In the genomic region with DNA sequence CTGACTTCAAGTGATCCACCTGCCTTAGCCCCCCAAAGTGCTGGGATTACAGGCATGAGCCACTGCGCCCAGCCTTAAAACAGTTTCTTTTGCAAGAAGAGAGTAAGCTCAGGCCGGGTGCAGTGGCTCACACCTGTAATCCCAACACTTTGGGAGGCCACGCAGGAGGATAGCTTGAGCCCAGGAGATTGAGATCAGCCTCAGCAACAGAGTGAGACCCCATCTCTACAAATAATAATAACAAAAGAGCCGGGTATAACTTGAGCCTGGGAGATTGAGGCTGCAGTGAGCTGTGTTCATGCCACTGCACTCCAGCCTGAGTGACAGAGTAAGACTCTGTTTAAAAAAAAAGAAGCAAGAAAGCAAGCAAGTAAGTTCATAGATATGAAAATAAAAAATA, we compare ENCODE assay signal across 1 cellular context.
A peak's percentile ranks its signal among the peaks of the same experiment; 100 is the strongest.
TF ChIP-seq lines count a peak whose summit lies in the region.

No MANE protein-coding gene starts in this region.

TF ChIP-seq in WTC11, 78 proteins besides CTCF, POLR2A, EP300 and RAD21:
- TF ChIP-seq ZNF396 (CRISPR knock-in tag; IDR thresholded peaks at IDR 0.05; ENCODE audit: borderline replicate concordance): peak; percentile 28; the same call in 1 of the 2 replicates
- TF ChIP-seq, protein P1, sequence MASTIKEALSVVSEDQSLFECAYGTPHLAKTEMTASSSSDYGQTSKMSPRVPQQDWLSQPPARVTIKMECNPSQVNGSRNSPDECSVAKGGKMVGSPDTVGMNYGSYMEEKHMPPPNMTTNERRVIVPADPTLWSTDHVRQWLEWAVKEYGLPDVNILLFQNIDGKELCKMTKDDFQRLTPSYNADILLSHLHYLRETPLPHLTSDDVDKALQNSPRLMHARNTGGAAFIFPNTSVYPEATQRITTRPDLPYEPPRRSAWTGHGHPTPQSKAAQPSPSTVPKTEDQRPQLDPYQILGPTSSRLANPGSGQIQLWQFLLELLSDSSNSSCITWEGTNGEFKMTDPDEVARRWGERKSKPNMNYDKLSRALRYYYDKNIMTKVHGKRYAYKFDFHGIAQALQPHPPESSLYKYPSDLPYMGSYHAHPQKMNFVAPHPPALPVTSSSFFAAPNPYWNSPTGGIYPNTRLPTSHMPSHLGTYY (CRISPR knock-in tag; IDR thresholded peaks at IDR 0.05): 0 out of 2 replicates have a peak, but pooled peaks have one; percentile 43
- TF ChIP-seq, protein P2, sequence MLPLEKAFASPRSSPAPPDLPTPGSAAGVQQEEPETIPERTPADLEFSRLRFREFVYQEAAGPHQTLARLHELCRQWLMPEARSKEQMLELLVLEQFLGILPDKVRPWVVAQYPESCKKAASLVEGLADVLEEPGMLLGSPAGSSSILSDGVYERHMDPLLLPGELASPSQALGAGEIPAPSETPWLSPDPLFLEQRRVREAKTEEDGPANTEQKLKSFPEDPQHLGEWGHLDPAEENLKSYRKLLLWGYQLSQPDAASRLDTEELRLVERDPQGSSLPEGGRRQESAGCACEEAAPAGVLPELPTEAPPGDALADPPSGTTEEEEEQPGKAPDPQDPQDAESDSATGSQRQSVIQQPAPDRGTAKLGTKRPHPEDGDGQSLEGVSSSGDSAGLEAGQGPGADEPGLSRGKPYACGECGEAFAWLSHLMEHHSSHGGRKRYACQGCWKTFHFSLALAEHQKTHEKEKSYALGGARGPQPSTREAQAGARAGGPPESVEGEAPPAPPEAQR (CRISPR knock-in tag; IDR thresholded peaks at IDR 0.05): peak; percentile 67; the same call in 1 of the 2 replicates
